In the genomic region with DNA sequence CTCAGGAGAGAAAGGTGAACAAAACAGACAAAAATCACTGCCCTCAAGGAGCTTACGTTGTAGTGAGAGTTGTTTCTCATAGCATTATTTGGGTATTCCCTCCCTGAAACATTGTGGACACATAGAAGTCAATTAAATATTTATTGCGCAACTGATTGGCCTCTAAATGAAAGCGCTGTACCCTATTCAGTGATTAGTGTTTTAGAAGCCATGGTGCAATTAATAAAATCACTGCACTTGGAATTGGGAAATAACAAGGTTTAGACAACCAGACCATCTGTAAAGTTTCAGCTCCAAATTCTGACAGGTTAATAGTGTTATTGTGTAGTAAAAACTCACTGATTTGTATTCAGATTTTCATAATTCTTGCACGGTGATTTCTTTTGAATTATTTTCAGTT, we compare ENCODE assay signal across 23 cellular contexts. TPM values are rescaled to one million over a fixed set of nuclear protein-coding genes. Genes with fewer than 3 reads are reported as not detected.
DNase-seq lines count a peak whose midpoint lies in the region; ATAC-seq, FAIRE-seq and TF ChIP-seq lines count a peak whose summit lies in the region.
"Had no signal": no experiment of that assay in that cellular context is flagged by ENCODE, and none has a peak within 500 bp of the region (broad histone marks: within the 10 kb centered on the region; RNA-seq: fewer than 3 reads in every experiment).

No MANE protein-coding gene starts in this region.

- peak overlapping the region; percentile 100 for H3K4me2 ChIP-seq in endothelial cell of umbilical vein (ENCODE audit: insufficient read depth, low read length)

- no TSS peak for BruUV-seq in Panc1 (replicated peaks; lab: Mats Ljungman, UMichigan)
- no TSS peak for BruUV-seq in endothelial cell of umbilical vein (replicated peaks; lab: Mats Ljungman, UMichigan)

- H3K9ac ChIP-seq in endothelial cell of umbilical vein (replicated peaks; ENCODE audit: extremely low read depth, insufficient read depth, low read length): no peak overlapping the region

- 81 to 91% (median 89%) methylated on average over 4 of the region's 4 CpGs for WGBS in psoas muscle, 3 donors
- 82 to 90% methylated on average over 4 of the region's 4 CpGs for whole genome bisulfite sequencing in upper lobe of left lung, 2 donors

- peak overlapping the region; percentile 3 for H3K4me3 Mint-ChIP-seq in activated naive CD8-positive, alpha-beta T cell
- no peak overlapping the region for H3K4me3 Mint-ChIP-seq in activated naive CD8-positive, alpha-beta T cell treated with anti-CD3 and anti-CD28 coated beads for 36 hours
- H3K4me3 Mint-ChIP-seq: activated naive CD4-positive, alpha-beta T cell treated with anti-CD3 and anti-CD28 coated beads for 36 hours had no signal

- H3K79me2 ChIP-seq in endothelial cell of umbilical vein (ENCODE audit: control insufficient read depth, insufficient read depth, low read length): peaks cover 100% of the 10 kb centered on the region

- no peak for FAIRE-seq in endothelial cell of umbilical vein (lab: Jason Lieb, UNC)
- FAIRE-seq: D721Med, GM18507 had no signal

- TF ChIP-seq POLR2A in endothelial cell of umbilical vein (IDR thresholded peaks at IDR 0.05; ENCODE audit: low read depth, low read length) (no peak), upper lobe of left lung (IDR thresholded peaks at IDR 0.05) (no peak)

- no peaks in the 10 kb centered on the region for H3K9me3 Mint-ChIP-seq in activated naive CD8-positive, alpha-beta T cell (ENCODE audit: low read depth)
- no peaks in the 10 kb centered on the region for H3K9me3 Mint-ChIP-seq in activated naive CD8-positive, alpha-beta T cell treated with anti-CD3 and anti-CD28 coated beads for 36 hours
- H3K9me3 Mint-ChIP-seq: activated naive CD4-positive, alpha-beta T cell treated with anti-CD3 and anti-CD28 coated beads for 36 hours had no signal

- H3K4me3 ChIP-seq in Panc1 (ENCODE audit: low read depth in 2 of 2, low read length in 2 of 2) (no peak overlapping the region), endothelial cell of umbilical vein (replicated peaks in 1 of 3; ENCODE audit: insufficient read depth in 1 of 3, low read depth in 1 of 3, low read length in 3 of 3) (peak overlapping the region in 1 of 3 experiments; percentile 42), psoas muscle (peak overlapping the region; percentile 81), upper lobe of left lung (no peak overlapping the region)
- H3K4me3 ChIP-seq: right atrium auricular region had no signal

- H3K27me3 ChIP-seq in Panc1 (ENCODE audit: control insufficient read depth, insufficient read depth, low read length) (no peaks in the 10 kb centered on the region), endothelial cell of umbilical vein (ENCODE audit: control insufficient read depth in 2 of 2, insufficient read depth in 2 of 2, low read length in 2 of 2) (no peaks in the 10 kb centered on the region), psoas muscle (ENCODE audit: insufficient read depth in 3 of 3, low read length in 2 of 3) (no peaks in the 10 kb centered on the region), upper lobe of left lung (no peaks in the 10 kb centered on the region)
- H3K27me3 ChIP-seq: BE2C, heart right ventricle, right atrium auricular region had no signal

- no peaks in the 10 kb centered on the region for H3K27me3 Mint-ChIP-seq in activated naive CD8-positive, alpha-beta T cell
- peaks cover 3% of the 10 kb centered on the region for H3K27me3 Mint-ChIP-seq in activated naive CD8-positive, alpha-beta T cell treated with anti-CD3 and anti-CD28 coated beads for 36 hours

- ATAC-seq in Panc1: no peak
- no peak for ATAC-seq in psoas muscle
- ATAC-seq in upper lobe of left lung (ENCODE audit: low FRiP score in 2 of 2): no peak
- ATAC-seq: heart right ventricle, left lobe of liver had no signal

- in situ Hi-C loops in Panc1 (cut with HindIII; ENCODE audit: low pct_unique_long_range_greater_than_20kb, low sequenced_read_pairs): no loop called here

- no peak for DNase-seq in activated naive CD8-positive, alpha-beta T cell treated with anti-CD3 and anti-CD28 coated beads for 36 hours
- DNase-seq in Panc1 (ENCODE audit: low read depth, low spot score) (no peak), endothelial cell of umbilical vein (ENCODE audit: low read depth, low spot score) (no peak), psoas muscle (no peak), upper lobe of left lung (no peak), SW 1271 (lab: John Stamatoyannopoulos, UW) (no peak)
- DNase-seq in activated CD4-positive, CD25-positive, alpha-beta regulatory T cell (lab: John Stamatoyannopoulos, UW): no peak
- DNase-seq: activated CD4-positive, alpha-beta T cell treated with anti-CD3 and anti-CD28 coated beads, Interleukin-2, amount 50 U/mL, for 4 hours; activated naive CD4-positive, alpha-beta T cell treated with anti-CD3 and anti-CD28 coated beads for 36 hours; BE2C; HCEC 1CT; heart right ventricle; NCI-H146; NCI-H2171; NCI-H748 treated with DMSO at 0.1 percent for 48 hours; OCI-M1; SIG-M5; T-helper 1 cell had no signal

- peaks cover 9% of the 10 kb centered on the region for H3K36me3 Mint-ChIP-seq in activated naive CD8-positive, alpha-beta T cell
- peaks cover 48% of the 10 kb centered on the region for H3K36me3 Mint-ChIP-seq in activated naive CD8-positive, alpha-beta T cell treated with anti-CD3 and anti-CD28 coated beads for 36 hours

- no peak for TF ChIP-seq EP300 in upper lobe of left lung (IDR thresholded peaks at IDR 0.05)

- POLR2A ChIA-PET in Panc1 (lab: Charles Lee) (no interaction called here), endothelial cell of umbilical vein (lab: Charles Lee) (no interaction called here)

- intact Hi-C loops in Panc1 (cut with micrococcal nuclease; ENCODE audit: unreplicated experiment) (no loop called here), endothelial cell of umbilical vein (cut with micrococcal nuclease) (no loop called here), psoas muscle (cut with DNase I) (loop anchor here in 1 of 2 donors (5.0 kb wide), 1 partner anchor 35 kb away; the partner anchor contains the start of gene TNPO1)

- no peak overlapping the region for H2AFZ ChIP-seq in endothelial cell of umbilical vein (ENCODE audit: low read depth, low read length)

- CTCF ChIA-PET in Panc1 (lab: Charles Lee) (no interaction called here), endothelial cell of umbilical vein (lab: Charles Lee) (no interaction called here)

- H3K27ac Mint-ChIP-seq in activated naive CD8-positive, alpha-beta T cell: no peak overlapping the region
- no peak overlapping the region for H3K27ac Mint-ChIP-seq in activated naive CD8-positive, alpha-beta T cell treated with anti-CD3 and anti-CD28 coated beads for 36 hours

- peaks cover 35% of the 10 kb centered on the region for H4K20me1 ChIP-seq in endothelial cell of umbilical vein (replicated peaks; ENCODE audit: control insufficient read depth, extremely low read depth, insufficient read depth, low read length)

- H3K4me1 ChIP-seq in Panc1 (ENCODE audit: control insufficient read depth, insufficient read depth, low read length) (peaks cover 26% of the 10 kb centered on the region), endothelial cell of umbilical vein (ENCODE audit: control insufficient read depth, extremely low read depth, insufficient read depth, low read length) (peaks cover 58% of the 10 kb centered on the region), psoas muscle (peaks cover 56% of the 10 kb centered on the region), upper lobe of left lung (peaks cover 38 to 55% (median 42%) of the 10 kb centered on the region in 4 donors)

- dilution Hi-C loops in endothelial cell of umbilical vein (cut with MboI; ENCODE audit: extremely low pct_ligation_motif_present, low sequenced_read_pairs): no loop called here

- H3K9me3 ChIP-seq in Panc1 (ENCODE audit: control insufficient read depth, insufficient read depth, low read depth, low read length) (no peaks in the 10 kb centered on the region), endothelial cell of umbilical vein (replicated peaks; ENCODE audit: control insufficient read depth, insufficient read depth, low read length) (no peaks in the 10 kb centered on the region), psoas muscle (no peaks in the 10 kb centered on the region), upper lobe of left lung (no peaks in the 10 kb centered on the region)
- H3K9me3 ChIP-seq: BE2C, heart right ventricle, right atrium auricular region had no signal

- no peaks in the 10 kb centered on the region for H3K9me1 ChIP-seq in endothelial cell of umbilical vein (replicated peaks; ENCODE audit: control insufficient read depth, extremely low read depth, insufficient read depth, low read length)

- peaks cover 62% of the 10 kb centered on the region for H3K36me3 ChIP-seq in Panc1 (ENCODE audit: control insufficient read depth, insufficient read depth, low read length)
- peaks cover 8 to 28% of the 10 kb centered on the region in 2 experiments for H3K36me3 ChIP-seq in endothelial cell of umbilical vein (ENCODE audit: control insufficient read depth in 2 of 2, extremely low read depth in 1 of 2, insufficient read depth in 2 of 2, low read length in 2 of 2)
- H3K36me3 ChIP-seq in psoas muscle (ENCODE audit: insufficient read depth in 1 of 2, low read depth in 1 of 2): peaks cover 6 to 36% of the 10 kb centered on the region in 2 donors
- H3K36me3 ChIP-seq in upper lobe of left lung: peaks cover 5 to 31% (median 13%) of the 10 kb centered on the region in 4 donors

- H3K4me1 Mint-ChIP-seq in activated naive CD8-positive, alpha-beta T cell (ENCODE audit: low read depth): peaks cover 71% of the 10 kb centered on the region
- peaks cover 51% of the 10 kb centered on the region for H3K4me1 Mint-ChIP-seq in activated naive CD8-positive, alpha-beta T cell treated with anti-CD3 and anti-CD28 coated beads for 36 hours

- TF ChIP-seq CTCF in Panc1 (IDR thresholded peaks at IDR 0.05) (no peak), endothelial cell of umbilical vein (IDR thresholded peaks at IDR 0.05; ENCODE audit: extremely low read depth in 1 of 2, insufficient read depth in 1 of 2, low read depth in 1 of 2, low read length in 2 of 2) (no peak), psoas muscle (IDR thresholded peaks at IDR 0.05) (no peak), upper lobe of left lung (IDR thresholded peaks at IDR 0.05) (no peak)

- 0 out of 2 replicates have a peak overlapping the region, but pooled peaks have one; percentile 9 for H3K27ac ChIP-seq in Panc1 (ENCODE audit: low read length)
- no peak overlapping the region for H3K27ac ChIP-seq in endothelial cell of umbilical vein (ENCODE audit: insufficient read depth, low read depth, low read length)
- H3K27ac ChIP-seq in psoas muscle: no peak overlapping the region
- no peak overlapping the region for H3K27ac ChIP-seq in upper lobe of left lung
- H3K27ac ChIP-seq: heart right ventricle, right atrium auricular region had no signal

RNA-seq across cellular contexts. Expression of gene TNPO1, which starts 35.9 kb away (rescaled TPM):
- total RNA-seq in activated naive CD8-positive, alpha-beta T cell treated with anti-CD3 and anti-CD28 coated beads for 36 hours: 100 to 1,000 TPM; 120 to 131 TPM
- total RNA-seq in Panc1 (2021; ENCODE audit: unreplicated experiment): 169 TPM
- polyA plus RNA-seq in Panc1 (2012; ENCODE audit: insufficient read length): 47.4 TPM
- 242 and 298 TPM in 2 replicates for total RNA-seq in endothelial cell of umbilical vein
- 49.0 and 65.6 TPM in 2 replicates for polyA plus RNA-seq in endothelial cell of umbilical vein
- polyA plus RNA-seq in endothelial cell of umbilical vein (2011; cell fraction: cytosol; rRNA removed): 71.0 and 79.5 TPM in 2 replicates
- polyA plus RNA-seq in endothelial cell of umbilical vein (2011; cell fraction: nucleus; rRNA removed): 124 and 164 TPM in 2 replicates
- polyA plus RNA-seq in endothelial cell of umbilical vein (2012): 182 and 228 TPM in 2 replicates
- 356 and 415 TPM in 2 replicates for polyA minus RNA-seq in endothelial cell of umbilical vein
- polyA minus RNA-seq in endothelial cell of umbilical vein (2011; cell fraction: cytosol; rRNA and poly(A)+ RNA removed): 201 TPM
- polyA minus RNA-seq in endothelial cell of umbilical vein (2011; cell fraction: nucleus; rRNA and poly(A)+ RNA removed): 332 and 439 TPM in 2 replicates
- total RNA-seq in psoas muscle: 10 to 100 TPM; 64.0 to 99.2 (median 77.6) TPM
- 100 to 1,000 TPM in 1 of 3 donors, 10 to 100 TPM in 2; 15.0 to 115 (median 23.2) TPM for polyA plus RNA-seq in psoas muscle
- 100 to 1,000 TPM in 1 of 6 donors, 10 to 100 TPM in 5; 39.5 to 150 (median 70.9) TPM for total RNA-seq in upper lobe of left lung
